ENCODE assay signal across 1 cellular context in the genomic region with DNA sequence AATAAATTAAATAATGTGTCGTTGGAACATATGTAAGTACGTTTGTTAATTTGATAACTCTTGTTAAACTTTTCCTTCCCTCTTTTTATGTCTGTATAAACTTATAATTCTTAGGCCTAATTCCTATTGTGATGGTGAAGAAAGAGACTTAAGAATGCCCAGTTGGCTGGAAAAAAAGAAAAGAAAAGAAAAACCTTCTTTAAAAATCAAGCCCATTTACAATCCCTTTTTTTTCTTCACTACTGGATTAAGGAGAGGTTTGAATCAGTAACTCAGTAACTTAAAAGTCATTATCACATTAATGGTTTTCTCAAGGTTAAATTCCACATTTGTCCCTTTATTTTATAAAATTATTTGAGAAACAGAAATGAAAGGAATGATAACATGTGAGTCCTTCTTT.
TF ChIP-seq lines count a peak whose summit lies in the region.

No MANE protein-coding gene starts in this region.

TF ChIP-seq in WTC11, 78 proteins besides CTCF, POLR2A, EP300 and RAD21 (continued from another document):
- no peak for TF ChIP-seq FOXP1 (CRISPR knock-in tag; IDR thresholded peaks at IDR 0.05; ENCODE audit: borderline replicate concordance)
- TF ChIP-seq GRHL2 (CRISPR knock-in tag; IDR thresholded peaks at IDR 0.05; ENCODE audit: insufficient replicate concordance, severe bottlenecking), result no peak
- no peak for TF ChIP-seq ERG (CRISPR knock-in tag; IDR thresholded peaks at IDR 0.05)
- TF ChIP-seq ZNF671 (CRISPR knock-in tag; IDR thresholded peaks at IDR 0.05), result no peak
- TF ChIP-seq ZNF219 (CRISPR knock-in tag; IDR thresholded peaks at IDR 0.05; ENCODE audit: borderline replicate concordance), result no peak
TF ChIP-seq in WTC11: peak in this region for 0.
